Comparison of ENCODE assay signal across 8 cellular contexts in the genomic region with DNA sequence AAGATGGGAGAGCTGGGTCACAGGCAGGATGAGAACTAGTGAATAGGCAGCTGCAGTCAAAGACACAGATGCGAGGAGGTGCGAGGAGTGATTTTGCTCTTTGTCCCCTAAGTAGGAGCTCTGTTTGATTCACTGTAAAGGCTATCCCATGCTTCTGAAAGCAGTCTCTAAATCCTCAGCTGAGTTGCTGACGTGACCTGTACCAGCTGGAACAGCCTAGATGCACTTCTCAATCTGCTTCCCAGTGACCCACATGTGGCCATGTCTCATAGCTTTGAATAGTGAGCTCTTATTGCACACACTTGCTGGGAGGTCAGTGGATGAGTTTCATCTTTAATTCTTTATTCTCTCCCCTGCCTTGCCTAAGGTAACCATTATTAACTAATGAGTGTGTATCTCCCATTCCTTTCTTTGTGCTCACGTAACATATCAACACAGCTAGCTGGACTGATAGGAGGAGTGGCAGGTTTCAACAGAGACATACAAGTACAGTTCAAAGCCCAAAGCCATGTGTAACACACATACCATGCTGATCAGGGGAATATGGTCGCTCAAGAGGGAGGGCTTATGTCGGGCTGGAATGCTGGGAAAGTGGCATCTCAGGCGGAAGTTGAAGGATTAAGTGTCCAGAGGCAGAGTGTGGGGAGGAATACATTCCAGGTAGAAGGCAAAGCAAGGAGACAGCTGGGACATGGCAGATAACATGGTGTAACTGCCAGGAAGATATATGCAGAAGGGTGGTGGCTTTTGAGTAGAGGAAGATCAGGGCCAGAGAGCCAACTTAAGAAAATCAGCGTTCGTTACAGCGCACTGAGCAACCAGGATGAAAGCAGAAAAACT. TPM values are rescaled to one million over a fixed set of nuclear protein-coding genes. Genes with fewer than 3 reads are reported as not detected.
DNase-seq lines count a peak whose midpoint lies in the region; ATAC-seq and TF ChIP-seq lines count a peak whose summit lies in the region.

No MANE protein-coding gene starts in this region.

- no peaks in the 10 kb centered on the region for H3K27me3 Mint-ChIP-seq in CD4-positive, alpha-beta memory T cell
- H3K27me3 Mint-ChIP-seq in naive thymus-derived CD8-positive, alpha-beta T cell = no peaks in the 10 kb centered on the region

- CTCF ChIA-PET in CD4-positive, alpha-beta memory T cell (lab: Charles Lee; ENCODE audit: partially characterized antibody) = interaction anchor here (1.0 to 7.4 kb wide), 7 partner anchors 8 to 167 kb away, joined by 3 to 94 read pairs (median 26); a partner anchor contains a TSS

- WGBS in HUES64 = 85% methylated on average over 10 of the region's 10 CpGs

- H3K4me3 Mint-ChIP-seq in CD4-positive, alpha-beta memory T cell = peak overlapping the region in 1 of 8 donors; percentile 78
- no peak overlapping the region for H3K4me3 Mint-ChIP-seq in naive thymus-derived CD8-positive, alpha-beta T cell

- no peaks in the 10 kb centered on the region for H3K9me3 ChIP-seq in CD4-positive, alpha-beta memory T cell (ENCODE audit: control insufficient read depth in 1 of 2, low read length in 2 of 2)
- no peaks in the 10 kb centered on the region for H3K9me3 ChIP-seq in HUES64 (ENCODE audit: insufficient read depth, low read depth, low read length)

- POLR2A ChIA-PET in CD4-positive, alpha-beta memory T cell (lab: Charles Lee; ENCODE audit: partially characterized antibody) = interaction anchor here (0.7 to 12.2 kb wide), 10 partner anchors 11 to 158 kb away, joined by 3 to 306 read pairs (median 10); a partner anchor contains a TSS
- POLR2A ChIA-PET in naive thymus-derived CD8-positive, alpha-beta T cell (lab: Charles Lee) = interaction anchor here (0.5 to 10.8 kb wide), 15 partner anchors 10 to 619 kb away, joined by 3 to 265 read pairs (median 4); a partner anchor contains a TSS

- no peak overlapping the region for H3K9ac ChIP-seq in HUES64 (ENCODE audit: low read depth, low read length)

- no peaks in the 10 kb centered on the region for H3K36me3 Mint-ChIP-seq in CD4-positive, alpha-beta memory T cell
- H3K36me3 Mint-ChIP-seq in naive thymus-derived CD8-positive, alpha-beta T cell = no peaks in the 10 kb centered on the region

- H3K36me3 ChIP-seq in CD4-positive, alpha-beta memory T cell (ENCODE audit: insufficient read depth, low read length) = no peaks in the 10 kb centered on the region
- peaks cover 6% of the 10 kb centered on the region; the same call in 1 of the 2 replicates for H3K36me3 ChIP-seq in HUES64 (ENCODE audit: insufficient read depth, low read length)

- ATAC-seq in naive thymus-derived CD8-positive, alpha-beta T cell = peak; percentile 24 to 32

- no peaks in the 10 kb centered on the region for H3K9me3 Mint-ChIP-seq in CD4-positive, alpha-beta memory T cell
- H3K9me3 Mint-ChIP-seq in naive thymus-derived CD8-positive, alpha-beta T cell = no peaks in the 10 kb centered on the region

- intact Hi-C loops in CD4-positive, alpha-beta memory T cell (cut with micrococcal nuclease) = loop anchor here (1.0 kb wide), 1 partner anchor 9 kb away; no protein-coding TSS in a partner anchor
- intact Hi-C loops in dorsolateral prefrontal cortex (cut with DNase I) = no loop called here

- H3K4me3 ChIP-seq in CD4-positive, alpha-beta memory T cell (ENCODE audit: low read length in 2 of 2) = peak overlapping the region; percentile 18 to 64
- H3K4me3 ChIP-seq in HUES64 (ENCODE audit: low read length) = no peak overlapping the region
- no peak overlapping the region for H3K4me3 ChIP-seq in choroid plexus epithelial cell (ENCODE audit: low read depth, low read length)
- H3K4me3 ChIP-seq in dorsolateral prefrontal cortex = no peak overlapping the region

- peaks cover 7 to 25% (median 15%) of the 10 kb centered on the region in 4 donors for H3K4me1 Mint-ChIP-seq in CD4-positive, alpha-beta memory T cell
- peaks cover 9 to 19% (median 16%) of the 10 kb centered on the region in 4 donors for H3K4me1 Mint-ChIP-seq in naive thymus-derived CD8-positive, alpha-beta T cell

- DNase-seq in CD4-positive, alpha-beta memory T cell = no peak
- peak; percentile 30 for DNase-seq in choroid plexus epithelial cell (ENCODE audit: low read depth)
- no peak for DNase-seq in naive thymus-derived CD8-positive, alpha-beta T cell
- DNase-seq in NCI-H1092 treated with DMSO at 0.1 percent for 48 hours (lab: John Stamatoyannopoulos, UW) = no peak
- no peak for DNase-seq in dorsolateral prefrontal cortex
- DNase-seq in NCI-H2171 treated with DMSO at 0.1 percent for 48 hours (lab: John Stamatoyannopoulos, UW) = no peak
- DNase-seq in activated effector memory CD4-positive, alpha-beta T cell treated with Interleukin-2 at 50 U/mL for 16 hours = no peak

- peak overlapping the region; percentile 76 for H3K27ac ChIP-seq in CD4-positive, alpha-beta memory T cell (ENCODE audit: low read depth, low read length)
- H3K27ac ChIP-seq in HUES64 (ENCODE audit: low read depth, low read length) (peak overlapping the region; percentile 91), dorsolateral prefrontal cortex (no peak overlapping the region)

- H3K27ac Mint-ChIP-seq in CD4-positive, alpha-beta memory T cell = no peak overlapping the region
- H3K27ac Mint-ChIP-seq in naive thymus-derived CD8-positive, alpha-beta T cell = peak overlapping the region in 1 of 10 donors; percentile 95

- peaks cover 43% of the 10 kb centered on the region for H3K4me1 ChIP-seq in CD4-positive, alpha-beta memory T cell (ENCODE audit: insufficient read depth, low read length)
- peaks cover 35% of the 10 kb centered on the region for H3K4me1 ChIP-seq in HUES64 (ENCODE audit: insufficient read depth, low read length)

- H3K27me3 ChIP-seq in CD4-positive, alpha-beta memory T cell (ENCODE audit: insufficient read depth, low read length) = no peaks in the 10 kb centered on the region
- H3K27me3 ChIP-seq in HUES64 (ENCODE audit: insufficient read depth, low read length) (no peaks in the 10 kb centered on the region), dorsolateral prefrontal cortex (no peaks in the 10 kb centered on the region)

- TF ChIP-seq CTCF in choroid plexus epithelial cell (conservative IDR thresholded peaks at IDR 0.05; ENCODE audit: low read depth, low read length) = no peak
- TF ChIP-seq CTCF in dorsolateral prefrontal cortex (IDR thresholded peaks at IDR 0.05 in 54 of 56, conservative IDR thresholded peaks at IDR 0.05 in 2 of 56; ENCODE audit: low read depth in 1 of 56, partially characterized antibody in 56 of 56) = no peak

RNA-seq across cellular contexts. Expression of a gene that starts 15.4 kb away (rescaled TPM):
- 10 to 100 TPM; 85.5 to 90.3 TPM for total RNA-seq in CD4-positive, alpha-beta memory T cell
- polyA plus RNA-seq in CD4-positive, alpha-beta memory T cell = 10 to 100 TPM in 1 of 2 donors, 1 to 10 TPM in 1; 8.9 to 23.4 TPM
- polyA plus RNA-seq in HUES64 (2013, experiment 1 of 2) = 81.7 TPM
- 72.6 TPM for polyA plus RNA-seq in HUES64 (2013, experiment 2 of 2)
- 100 to 1,000 TPM in 1 of 2 experiments, 10 to 100 TPM in 1; 93.2 to 102 TPM for total RNA-seq in naive thymus-derived CD8-positive, alpha-beta T cell
- polyA plus RNA-seq in naive thymus-derived CD8-positive, alpha-beta T cell = 10 to 100 TPM; 15.0 to 16.5 (median 16.2) TPM
- 10 to 100 TPM; 40.9 to 68.9 (median 52.3) TPM for total RNA-seq in dorsolateral prefrontal cortex

Comparison
In these comparisons a context has a peak if more than half of its experiments do, and no peak if none do; other contexts are left out.
1. H3K27ac ChIP-seq: peak in CD4-positive, alpha-beta memory T cell (single experiment) and HUES64 (single experiment); none in dorsolateral prefrontal cortex (0 of 59).
2. H3K4me3 ChIP-seq: peak in CD4-positive, alpha-beta memory T cell (2 of 2); none in HUES64 (single experiment), choroid plexus epithelial cell (single experiment) and dorsolateral prefrontal cortex (0 of 59).